Comparison of ENCODE assay signal across 10 cellular contexts in the genomic region with DNA sequence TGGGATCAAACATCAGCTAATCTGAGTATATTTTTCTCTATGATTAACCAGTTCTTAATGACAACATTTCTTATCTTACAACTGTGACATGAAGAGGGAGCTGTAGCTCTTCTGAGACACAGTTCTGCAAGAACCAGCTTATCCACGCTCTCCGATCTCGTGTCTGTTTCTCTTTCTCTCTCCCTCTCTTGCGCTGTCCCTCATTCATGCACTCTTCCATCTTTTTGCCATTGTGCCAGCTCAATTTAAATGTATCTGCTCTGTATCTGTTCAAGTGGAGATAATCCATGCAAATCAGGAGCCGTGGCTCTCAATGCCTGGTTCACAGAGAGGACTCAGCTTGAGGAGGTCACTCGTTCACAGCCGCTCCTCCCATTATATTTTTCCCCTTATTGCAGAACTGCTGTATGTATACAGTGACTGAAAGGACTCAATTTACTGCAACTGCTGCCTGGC.
DNase-seq lines count a peak whose midpoint lies in the region; ATAC-seq and TF ChIP-seq lines count a peak whose summit lies in the region.
"Had no signal": no experiment of that assay in that cellular context is flagged by ENCODE, and none has a peak within 500 bp of the region (broad histone marks: within the 10 kb centered on the region; RNA-seq: fewer than 3 reads in every experiment).

No MANE protein-coding gene starts in this region.

- DNase-seq in DMS 273 (lab: John Stamatoyannopoulos, UW; ENCODE audit: unreplicated experiment) (peak; percentile 45), DMS 273 treated with DMSO at 0.1 percent for 48 hours (lab: John Stamatoyannopoulos, UW) (no peak), LoVo (ENCODE audit: low spot score) (peak; percentile 22), SJCRH30 (peak; percentile 44 to 77), foreskin fibroblast (peak; percentile 39 to 75), occipital lobe (lab: John Stamatoyannopoulos, UW) (peak; percentile 35), glutamatergic neuron (no peak)

- no peaks in the 10 kb centered on the region for H3K36me3 Mint-ChIP-seq in glutamatergic neuron (ENCODE audit: unreplicated experiment)
- H3K36me3 Mint-ChIP-seq: activated naive CD4-positive, alpha-beta T cell treated with anti-CD3 and anti-CD28 coated beads, Interleukin-2, amount 50 U/mL, for 24 hours had no signal

- H3K27me3 ChIP-seq in SJCRH30 = no peaks in the 10 kb centered on the region
- H3K27me3 ChIP-seq: BLaER1 had no signal

- peak overlapping the region; percentile 56 for H3K4me3 ChIP-seq in SJCRH30
- peak overlapping the region; percentile 39 to 58 for H3K4me3 ChIP-seq in foreskin fibroblast (ENCODE audit: low read depth in 1 of 2, low read length in 2 of 2)
- H3K4me3 ChIP-seq: BLaER1 had no signal

- H3K36me3 ChIP-seq in SJCRH30 = no peaks in the 10 kb centered on the region
- H3K36me3 ChIP-seq: BLaER1 had no signal

- no peaks in the 10 kb centered on the region for H3K4me1 Mint-ChIP-seq in glutamatergic neuron (ENCODE audit: low read depth, unreplicated experiment)
- H3K4me1 Mint-ChIP-seq: activated naive CD4-positive, alpha-beta T cell treated with anti-CD3 and anti-CD28 coated beads, Interleukin-2, amount 50 U/mL, for 24 hours had no signal

- TF ChIP-seq CTCF in foreskin fibroblast (IDR thresholded peaks at IDR 0.05; ENCODE audit: low read depth, low read length) (peak; percentile 13), glutamatergic neuron (IDR thresholded peaks at IDR 0.05; ENCODE audit: partially characterized antibody, unreplicated experiment) (no peak)

- no peak overlapping the region for H3K27ac Mint-ChIP-seq in glutamatergic neuron (ENCODE audit: unreplicated experiment)
- H3K27ac Mint-ChIP-seq: activated naive CD4-positive, alpha-beta T cell treated with anti-CD3 and anti-CD28 coated beads, Interleukin-2, amount 50 U/mL, for 24 hours had no signal

- no peak overlapping the region for H3K4me3 Mint-ChIP-seq in glutamatergic neuron (ENCODE audit: unreplicated experiment)
- H3K4me3 Mint-ChIP-seq: activated naive CD4-positive, alpha-beta T cell treated with anti-CD3 and anti-CD28 coated beads, Interleukin-2, amount 50 U/mL, for 24 hours had no signal

- no peaks in the 10 kb centered on the region for H3K9me3 ChIP-seq in SJCRH30 (replicated peaks)
- H3K9me3 ChIP-seq: BLaER1 had no signal

- no peaks in the 10 kb centered on the region for H3K9me3 Mint-ChIP-seq in glutamatergic neuron (ENCODE audit: unreplicated experiment)
- H3K9me3 Mint-ChIP-seq: activated naive CD4-positive, alpha-beta T cell treated with anti-CD3 and anti-CD28 coated beads, Interleukin-2, amount 50 U/mL, for 24 hours had no signal

- H3K4me1 ChIP-seq in SJCRH30 = peaks cover 13% of the 10 kb centered on the region
- H3K4me1 ChIP-seq: BLaER1 had no signal

- peak overlapping the region; percentile 3; the same call in 1 of the 2 replicates for H3K27ac ChIP-seq in SJCRH30
- H3K27ac ChIP-seq: BLaER1 had no signal

- ATAC-seq in GM18870 (IDR thresholded peaks at IDR 0.05; ENCODE audit: unreplicated experiment) = no peak

- H3K27me3 Mint-ChIP-seq in glutamatergic neuron (ENCODE audit: unreplicated experiment) = no peaks in the 10 kb centered on the region
- H3K27me3 Mint-ChIP-seq: activated naive CD4-positive, alpha-beta T cell treated with anti-CD3 and anti-CD28 coated beads, Interleukin-2, amount 50 U/mL, for 24 hours had no signal

Comparison
In these comparisons a context has a peak if more than half of its experiments do, and no peak if none do; other contexts are left out.
1. DNase-seq: peak in DMS 273 (single experiment), LoVo (single experiment), SJCRH30 (2 of 2), foreskin fibroblast (2 of 2) and occipital lobe (single experiment); none in DMS 273 treated with DMSO at 0.1 percent for 48 hours (single experiment) and glutamatergic neuron (single experiment).